In genomic region chr17:7237761-7238417, GRCh38 we compare ENCODE assay signal across 8 cellular contexts. TPM values are rescaled to one million over a fixed set of nuclear protein-coding genes. Genes with fewer than 3 reads are reported as not detected.
DNase-seq lines count a peak whose midpoint lies in the region; ATAC-seq lines count a peak whose summit lies in the region.

No MANE protein-coding gene starts in this region.

- H3K36me3 ChIP-seq in NT2/D1 (ENCODE audit: insufficient read depth, insufficient read length, low read length) = peaks cover 42% of the 10 kb centered on the region

- peak; percentile 29 for ATAC-seq in esophagus mucosa

- H3K9me3 ChIP-seq in NT2/D1 (ENCODE audit: insufficient read depth, low read length) = no peaks in the 10 kb centered on the region

- H3K4me1 ChIP-seq in NT2/D1 (ENCODE audit: insufficient read depth, insufficient read length) = peaks cover 9% of the 10 kb centered on the region

- H3K4me3 ChIP-seq in NT2/D1 (ENCODE audit: insufficient read length, low read depth) = peak overlapping the region; percentile 86

- DNase-seq in SIG-M5 treated with dmso at 0.1 percent for 504 hours (lab: John Stamatoyannopoulos, UW; ENCODE audit: unreplicated experiment) (peak; percentile 48), SIG-M5 (lab: John Stamatoyannopoulos, UW) (no peak), NT2/D1 (ENCODE audit: low read depth, low spot score) (no peak), myocyte (ENCODE audit: low read depth) (peak; percentile 80), cortex of kidney (lab: John Stamatoyannopoulos, UW) (no peak)
- peak; percentile 82 for DNase-seq in activated T-cell treated with anti-CD3 and anti-CD28 coated beads, Interleukin-2, amount 50 U/mL, for 1 hour
- peak; percentile 79 to 86 for DNase-seq in stimulated activated CD8-positive, alpha-beta memory T cell treated with anti-CD3 and anti-CD28 coated beads, Interleukin-7, amount 100 ng/mL, for 48 hours (ENCODE audit: extremely low read depth in 1 of 2, low read depth in 1 of 2)

- H3K9ac ChIP-seq in NT2/D1 (ENCODE audit: insufficient read length, low read depth) = peak overlapping the region; percentile 86

- H3K27me3 ChIP-seq in NT2/D1 (ENCODE audit: insufficient read depth, insufficient read length) = no peaks in the 10 kb centered on the region

RNA-seq across cellular contexts. Expression of gene PHF23, which starts 1.4 kb away (rescaled TPM):
- 33.6 TPM for total RNA-seq in esophagus mucosa
- total RNA-seq in myocyte = 52.3 and 54.7 TPM in 2 replicates
- 59.0 TPM for polyA plus RNA-seq in myocyte (2012)

RNA-seq across cellular contexts. Expression of gene DVL2, which starts 3.6 kb away (rescaled TPM):
- total RNA-seq in esophagus mucosa = 32.7 TPM
- 71.0 and 80.5 TPM in 2 replicates for total RNA-seq in myocyte
- polyA plus RNA-seq in myocyte (2012) = 51.8 TPM

RNA-seq across cellular contexts. Expression of gene GABARAP, which starts 4.4 kb away (rescaled TPM):
- total RNA-seq in esophagus mucosa (268 TPM), myocyte (239 and 315 TPM in 2 replicates)
- 849 TPM for polyA plus RNA-seq in myocyte (2012)

RNA-seq across cellular contexts. Expression of gene CTDNEP1, which starts 13.6 kb away (rescaled TPM):
- total RNA-seq in esophagus mucosa = 87.6 TPM
- 69.1 and 88.9 TPM in 2 replicates for total RNA-seq in myocyte
- polyA plus RNA-seq in myocyte (2012) = 144 TPM

RNA-seq across cellular contexts. Expression of gene ELP5, which starts 14.1 kb away (rescaled TPM):
- total RNA-seq in esophagus mucosa (40.3 TPM), myocyte (75.1 and 81.8 TPM in 2 replicates)
- polyA plus RNA-seq in myocyte (2012) = 91.3 TPM

Comparison
In these comparisons a context has a peak if more than half of its experiments do, and no peak if none do; other contexts are left out.
1. DNase-seq: peak in SIG-M5 treated with dmso at 0.1 percent for 504 hours (single experiment), activated T-cell treated with anti-CD3 and anti-CD28 coated beads, Interleukin-2, amount 50 U/mL, for 1 hour (single experiment), myocyte (single experiment) and stimulated activated CD8-positive, alpha-beta memory T cell treated with anti-CD3 and anti-CD28 coated beads, Interleukin-7, amount 100 ng/mL, for 48 hours (2 of 2); none in SIG-M5 (single experiment), NT2/D1 (single experiment) and cortex of kidney (single experiment).